Comparison of ENCODE assay signal across 1 cellular context in the genomic region with DNA sequence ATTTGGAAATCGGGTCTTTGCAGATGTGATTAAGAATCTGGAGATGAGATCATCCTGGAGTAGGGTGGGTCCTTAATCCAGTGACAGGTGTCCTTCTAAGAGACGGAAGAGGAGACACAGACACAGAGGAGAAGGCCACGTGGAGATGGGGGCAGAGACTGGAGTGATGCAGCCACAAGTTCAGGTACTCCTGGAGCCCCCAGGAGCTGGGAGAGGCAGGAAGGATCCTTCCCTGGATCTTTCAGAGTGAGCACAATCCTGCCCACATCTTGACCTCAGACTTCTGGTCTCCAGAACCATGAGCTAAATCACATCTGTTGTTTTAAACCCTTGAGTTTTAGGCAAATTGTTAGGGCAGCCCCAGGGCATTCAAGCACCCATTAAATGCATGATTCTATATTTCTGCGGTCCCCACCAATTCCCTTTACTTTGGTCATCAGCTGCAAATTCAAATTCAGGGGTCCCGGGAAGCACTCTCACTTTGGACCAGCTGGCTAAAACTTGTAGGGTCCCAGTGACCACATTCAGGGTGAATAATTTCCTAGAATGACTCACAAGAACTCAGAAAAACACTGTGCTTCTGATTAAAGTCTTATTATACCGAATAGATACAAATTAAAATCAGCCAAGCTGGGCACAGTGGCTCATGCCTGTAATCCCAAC.
TF ChIP-seq lines count a peak whose summit lies in the region.

No MANE protein-coding gene starts in this region.

TF ChIP-seq in A549, 52 proteins besides CTCF, POLR2A, EP300 and RAD21:
- TF ChIP-seq KDM5A (IDR thresholded peaks at IDR 0.05) (no peak), SMC3 (IDR thresholded peaks at IDR 0.05) (no peak), REST (IDR thresholded peaks at IDR 0.05) (no peak), BHLHE40 (IDR thresholded peaks at IDR 0.05; ENCODE audit: low read depth, low read length) (no peak), NR3C1 (IDR thresholded peaks at IDR 0.05) (no peak), JUNB (IDR thresholded peaks at IDR 0.05) (no peak), MAFK (IDR thresholded peaks at IDR 0.05; ENCODE audit: partially characterized antibody) (no peak), HDAC2 (IDR thresholded peaks at IDR 0.05) (no peak), USF2 (IDR thresholded peaks at IDR 0.05) (no peak), NPAS2 (CRISPR knock-in tag; IDR thresholded peaks at IDR 0.05; ENCODE audit: borderline replicate concordance) (no peak), SREBF2 (IDR thresholded peaks at IDR 0.05) (no peak), FOXS1 (CRISPR knock-in tag; IDR thresholded peaks at IDR 0.05) (no peak), HOXB13 (CRISPR knock-in tag; IDR thresholded peaks at IDR 0.05; ENCODE audit: low read depth) (no peak), RCOR1 (IDR thresholded peaks at IDR 0.05; ENCODE audit: low read depth, low read length) (no peak), MAZ (IDR thresholded peaks at IDR 0.05; ENCODE audit: borderline replicate concordance, low read depth, low read length) (no peak)
- TF ChIP-seq, protein P1, sequence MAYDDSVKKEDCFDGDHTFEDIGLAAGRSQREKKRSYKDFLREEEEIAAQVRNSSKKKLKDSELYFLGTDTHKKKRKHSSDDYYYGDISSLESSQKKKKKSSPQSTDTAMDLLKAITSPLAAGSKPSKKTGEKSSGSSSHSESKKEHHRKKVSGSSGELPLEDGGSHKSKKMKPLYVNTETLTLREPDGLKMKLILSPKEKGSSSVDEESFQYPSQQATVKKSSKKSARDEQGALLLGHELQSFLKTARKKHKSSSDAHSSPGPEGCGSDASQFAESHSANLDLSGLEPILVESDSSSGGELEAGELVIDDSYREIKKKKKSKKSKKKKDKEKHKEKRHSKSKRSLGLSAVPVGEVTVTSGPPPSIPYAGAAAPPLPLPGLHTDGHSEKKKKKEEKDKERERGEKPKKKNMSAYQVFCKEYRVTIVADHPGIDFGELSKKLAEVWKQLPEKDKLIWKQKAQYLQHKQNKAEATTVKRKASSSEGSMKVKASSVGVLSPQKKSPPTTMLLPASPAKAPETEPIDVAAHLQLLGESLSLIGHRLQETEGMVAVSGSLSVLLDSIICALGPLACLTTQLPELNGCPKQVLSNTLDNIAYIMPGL (CRISPR knock-in tag; IDR thresholded peaks at IDR 0.05; ENCODE audit: borderline replicate concordance) = no peak
- TF ChIP-seq, protein P2, sequence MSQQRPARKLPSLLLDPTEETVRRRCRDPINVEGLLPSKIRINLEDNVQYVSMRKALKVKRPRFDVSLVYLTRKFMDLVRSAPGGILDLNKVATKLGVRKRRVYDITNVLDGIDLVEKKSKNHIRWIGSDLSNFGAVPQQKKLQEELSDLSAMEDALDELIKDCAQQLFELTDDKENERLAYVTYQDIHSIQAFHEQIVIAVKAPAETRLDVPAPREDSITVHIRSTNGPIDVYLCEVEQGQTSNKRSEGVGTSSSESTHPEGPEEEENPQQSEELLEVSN (IDR thresholded peaks at IDR 0.05; ENCODE audit: borderline replicate concordance, low read depth) = no peak
TF ChIP-seq in A549: peak in this region for 0.
